8 cellular contexts compared by ENCODE assay signal in genomic region chr9:127981559-127982121, GRCh38. TPM values are rescaled to one million over a fixed set of nuclear protein-coding genes. Genes with fewer than 3 reads are reported as not detected.
DNase-seq lines count a peak whose midpoint lies in the region; ATAC-seq and TF ChIP-seq lines count a peak whose summit lies in the region.

No MANE protein-coding gene starts in this region.

- peak overlapping the region; percentile 95 for H3K27ac ChIP-seq in left ventricle myocardium inferior (replicated peaks)
- H3K27ac ChIP-seq in mesodermal cell (ENCODE audit: low read depth, low read length, severe bottlenecking), result peak overlapping the region; percentile 97
- H3K27ac ChIP-seq in uterus, result peak overlapping the region; percentile 85 to 92

- no peak for TF ChIP-seq POLR2A in uterus (IDR thresholded peaks at IDR 0.05)

- H3K4me1 Mint-ChIP-seq in brain, result peaks cover 49% of the 10 kb centered on the region

- H3K9me3 ChIP-seq in left ventricle myocardium inferior (replicated peaks) (no peaks in the 10 kb centered on the region), mesodermal cell (ENCODE audit: control insufficient read depth, low read length) (no peaks in the 10 kb centered on the region), uterus (no peaks in the 10 kb centered on the region)

- no peaks in the 10 kb centered on the region for H3K36me3 Mint-ChIP-seq in brain

- TF ChIP-seq CTCF in left ventricle myocardium inferior (IDR thresholded peaks at IDR 0.05; ENCODE audit: borderline replicate concordance) (no peak), brain (conservative IDR thresholded peaks at IDR 0.05) (no peak), uterus (IDR thresholded peaks at IDR 0.05) (no peak)

- ATAC-seq in Right ventricle myocardium superior (ENCODE audit: poor library complexity), result no peak
- no peak for ATAC-seq in GM21360 (IDR thresholded peaks at IDR 0.05; ENCODE audit: unreplicated experiment)
- no peak for ATAC-seq in GM21515 (IDR thresholded peaks at IDR 0.05; ENCODE audit: unreplicated experiment)

- H3K4me1 ChIP-seq in left ventricle myocardium inferior (peaks cover 70% of the 10 kb centered on the region), mesodermal cell (ENCODE audit: control insufficient read depth, insufficient read depth, low read length, poor library complexity, severe bottlenecking) (peaks cover 28% of the 10 kb centered on the region), uterus (peaks cover 0 to 10% of the 10 kb centered on the region in 2 donors)

- H3K9me3 Mint-ChIP-seq in brain, result no peaks in the 10 kb centered on the region

- H3K36me3 ChIP-seq in left ventricle myocardium inferior, result no peaks in the 10 kb centered on the region
- H3K36me3 ChIP-seq in mesodermal cell (ENCODE audit: control insufficient read depth, insufficient read depth, low read length), result no peaks in the 10 kb centered on the region
- H3K36me3 ChIP-seq in uterus, result no peaks in the 10 kb centered on the region

- H3K27me3 Mint-ChIP-seq in brain, result peaks cover 9% of the 10 kb centered on the region

- no peaks in the 10 kb centered on the region for H3K27me3 ChIP-seq in left ventricle myocardium inferior (ENCODE audit: low read depth)
- no peaks in the 10 kb centered on the region for H3K27me3 ChIP-seq in uterus

- intact Hi-C loops in left ventricle myocardium inferior (cut with micrococcal nuclease), result no loop called here
- intact Hi-C loops in Right ventricle myocardium superior (cut with DNase I), result no loop called here
- intact Hi-C loops in uterus (cut with DNase I; ENCODE audit: low total_unique reads), result no loop called here

- peak overlapping the region; percentile 83 to 96 (median 90) for H3K4me3 Mint-ChIP-seq in brain

- no peak for DNase-seq in left ventricle myocardium inferior
- DNase-seq in Right ventricle myocardium superior, result no peak
- DNase-seq in uterus, result no peak
- DNase-seq in GM19238 (ENCODE audit: insufficient read length, low spot score), result no peak

- peak overlapping the region; percentile 91 for H3K4me3 ChIP-seq in left ventricle myocardium inferior
- H3K4me3 ChIP-seq in mesodermal cell (ENCODE audit: extremely low read depth, insufficient read depth, low read length, poor library complexity, severe bottlenecking), result peak overlapping the region; percentile 37
- peak overlapping the region; percentile 38 to 40 for H3K4me3 ChIP-seq in uterus

- WGBS in mesodermal cell (ENCODE audit: insufficient coverage in 2 of 2), 2 experiments, result 85 to 86% methylated on average over 10 to 11 of the region's 11 CpGs

- peak overlapping the region; percentile 94 to 99 (median 99) for H3K27ac Mint-ChIP-seq in brain

RNA-seq across cellular contexts. Expression of gene EEIG1, which starts 0.9 kb away (rescaled TPM):
- total RNA-seq in left ventricle myocardium inferior (20.7 TPM), Right ventricle myocardium superior (21.8 TPM), uterus (100 to 1,000 TPM in 1 of 4 donors, 10 to 100 TPM in 2, 1 to 10 TPM in 1; 5.0 to 140 (median 19.3) TPM)
- 78.8 TPM for polyA plus RNA-seq in brain (ENCODE audit: insufficient read depth, low read depth, low replicate concordance)
- 17.7 TPM for polyA plus RNA-seq in mesodermal cell (2013, experiment 1 of 2)
- 15.3 TPM for polyA plus RNA-seq in mesodermal cell (2013, experiment 2 of 2)

RNA-seq across cellular contexts. Expression of gene DPM2, which starts 44.0 kb away (rescaled TPM):
- total RNA-seq in left ventricle myocardium inferior (14.0 TPM), Right ventricle myocardium superior (9.9 TPM), uterus (10 to 100 TPM in 3 of 4 donors, 1 to 10 TPM in 1; 6.7 to 33.1 (median 15.9) TPM)
- 144 TPM for polyA plus RNA-seq in brain (ENCODE audit: insufficient read depth, low read depth, low replicate concordance)
- 36.4 TPM for polyA plus RNA-seq in mesodermal cell (2013, experiment 1 of 2)
- 27.3 TPM for polyA plus RNA-seq in mesodermal cell (2013, experiment 2 of 2)

RNA-seq across cellular contexts. Expression of gene PIP5KL1, which starts 51.1 kb away (rescaled TPM):
- 0.85 TPM for total RNA-seq in left ventricle myocardium inferior
- total RNA-seq in Right ventricle myocardium superior, result 0.48 TPM
- 2.4 TPM for polyA plus RNA-seq in brain (ENCODE audit: insufficient read depth, low read depth, low replicate concordance)
- 1.7 TPM for polyA plus RNA-seq in mesodermal cell (2013, experiment 1 of 2)
- 1.8 TPM for polyA plus RNA-seq in mesodermal cell (2013, experiment 2 of 2)
- total RNA-seq in uterus, result 10 to 100 TPM in 1 of 4 donors, 1 to 10 TPM in 2, not detected in 1; 2.9 to 11.3 (median 3.2) TPM

Comparison
In these comparisons a context has a peak if more than half of its experiments do, and no peak if none do; other contexts are left out.
1. H3K4me3 ChIP-seq: peak in every context shown above with its lines; median percentile 91 in left ventricle myocardium inferior; 39 in uterus; 37 in mesodermal cell.